In genomic region chr6:62286470-62286843, GRCh38 we compare ENCODE assay signal across 9 cellular contexts. TPM values are rescaled to one million over a fixed set of nuclear protein-coding genes. Genes with fewer than 3 reads are reported as not detected.
DNase-seq lines count a peak whose midpoint lies in the region; ATAC-seq and TF ChIP-seq lines count a peak whose summit lies in the region.
"Had no signal": no experiment of that assay in that cellular context is flagged by ENCODE, and none has a peak within 500 bp of the region (broad histone marks: within the 10 kb centered on the region; RNA-seq: fewer than 3 reads in every experiment).

No MANE protein-coding gene starts in this region.

- TF ChIP-seq CTCF in Caco-2 (IDR thresholded peaks at IDR 0.05; ENCODE audit: insufficient read depth in 1 of 2, low read depth in 1 of 2, low read length in 1 of 2, severe bottlenecking in 1 of 2, unreplicated experiment in 1 of 2): no peak
- no peak for TF ChIP-seq CTCF in foreskin fibroblast (IDR thresholded peaks at IDR 0.05; ENCODE audit: low read depth, low read length)
- TF ChIP-seq CTCF in osteocyte (IDR thresholded peaks at IDR 0.05): no peak
- TF ChIP-seq CTCF in SK-N-SH (IDR thresholded peaks at IDR 0.05): no peak

- POLR2A ChIA-PET in T-cell (lab: Charles Lee): no interaction called here
- POLR2A ChIA-PET in Caco-2 (lab: Charles Lee): no interaction called here
- POLR2A ChIA-PET in SK-N-SH (lab: Yijun Ruan, JAX): no interaction called here

- no peak overlapping the region for H2AFZ ChIP-seq in SK-N-SH (ENCODE audit: low read depth)

- H3K27ac Mint-ChIP-seq in T-cell (no peak overlapping the region), Caco-2 (ENCODE audit: unreplicated experiment) (no peak overlapping the region), osteocyte (ENCODE audit: unreplicated experiment) (no peak overlapping the region)

- ATAC-seq in GM21717 (IDR thresholded peaks at IDR 0.05; ENCODE audit: unreplicated experiment) (peak; percentile 3), T-cell (replicated peaks in 1 of 4) (no peak)

- H3K27ac ChIP-seq in mucosa of rectum (ENCODE audit: low read depth in 2 of 2, low read length in 2 of 2) (no peak overlapping the region), SK-N-SH (ENCODE audit: low read depth in 2 of 2, low read length in 1 of 2) (no peak overlapping the region)

- H3K79me2 ChIP-seq in SK-N-SH (ENCODE audit: insufficient read depth): no peaks in the 10 kb centered on the region

- no peaks in the 10 kb centered on the region for H3K27me3 ChIP-seq in mucosa of rectum (ENCODE audit: control insufficient read depth in 2 of 2, insufficient read depth in 2 of 2, low read length in 2 of 2)
- H3K27me3 ChIP-seq in Caco-2 (replicated peaks; ENCODE audit: control insufficient read depth, insufficient read depth, low read length): no peaks in the 10 kb centered on the region
- H3K27me3 ChIP-seq in SK-N-SH (ENCODE audit: insufficient read depth): no peaks in the 10 kb centered on the region

- H3K9me3 Mint-ChIP-seq in T-cell (peaks cover 0 to 5% (median 2%) of the 10 kb centered on the region in 3 donors), Caco-2 (ENCODE audit: unreplicated experiment) (no peaks in the 10 kb centered on the region), osteocyte (ENCODE audit: unreplicated experiment) (no peaks in the 10 kb centered on the region)

- TF ChIP-seq RAD21 in SK-N-SH (IDR thresholded peaks at IDR 0.05; ENCODE audit: low read length): no peak

- intact Hi-C loops in Caco-2 (cut with micrococcal nuclease; ENCODE audit: unreplicated experiment): no loop called here

- H3K36me3 ChIP-seq in mucosa of rectum (ENCODE audit: control insufficient read depth in 2 of 2, insufficient read depth in 2 of 2, low read length in 2 of 2) (no peaks in the 10 kb centered on the region), Caco-2 (ENCODE audit: control insufficient read depth, insufficient read depth, low read length) (no peaks in the 10 kb centered on the region), SK-N-SH (replicated peaks in 1 of 2; ENCODE audit: control insufficient read depth in 1 of 2, insufficient read depth in 2 of 2, low read length in 1 of 2) (no peaks in the 10 kb centered on the region)

- peaks cover 6 to 11% of the 10 kb centered on the region in 2 donors for H3K27me3 Mint-ChIP-seq in T-cell
- no peaks in the 10 kb centered on the region for H3K27me3 Mint-ChIP-seq in Caco-2 (ENCODE audit: insufficient read depth, unreplicated experiment)
- H3K27me3 Mint-ChIP-seq in osteocyte (ENCODE audit: unreplicated experiment): peaks cover 20% of the 10 kb centered on the region

- H3K36me3 Mint-ChIP-seq in T-cell (no peaks in the 10 kb centered on the region), Caco-2 (ENCODE audit: insufficient read depth, unreplicated experiment) (no peaks in the 10 kb centered on the region), osteocyte (ENCODE audit: unreplicated experiment) (no peaks in the 10 kb centered on the region)

- no peaks in the 10 kb centered on the region for H3K9me3 ChIP-seq in mucosa of rectum (ENCODE audit: control insufficient read depth in 2 of 2, low read length in 2 of 2)
- H3K9me3 ChIP-seq in Caco-2: no peaks in the 10 kb centered on the region
- no peaks in the 10 kb centered on the region for H3K9me3 ChIP-seq in SK-N-SH

- WGBS in SK-N-SH (ENCODE audit: low lambda C conversion rate): 19% methylated on average over 11 of the region's 13 CpGs

- no TSS peak for BruUV-seq in Caco-2 (replicated peaks; lab: Mats Ljungman, UMichigan)

- no peaks in the 10 kb centered on the region for H3K9me2 ChIP-seq in SK-N-SH

- CTCF ChIA-PET in T-cell (lab: Charles Lee) (no interaction called here), Caco-2 (lab: Charles Lee) (no interaction called here), SK-N-SH (lab: Yijun Ruan, JAX) (interaction anchor here (0.5 to 2.2 kb wide), 2 partner anchors 8 to 1807 kb away, joined by 3 to 7 read pairs; no protein-coding TSS in a partner anchor)

- H3K4me3 ChIP-seq in mucosa of rectum (ENCODE audit: low read length in 2 of 2) (peak overlapping the region; percentile 49 to 79), Caco-2 (ENCODE audit: low read depth, low read length) (no peak overlapping the region), foreskin fibroblast (ENCODE audit: low read depth in 1 of 2, low read length in 2 of 2) (no peak overlapping the region), SK-N-SH (ENCODE audit: low read depth in 2 of 2, low read length in 1 of 2) (no peak overlapping the region)

- peaks cover 0 to 2% of the 10 kb centered on the region in 2 donors for H3K4me1 ChIP-seq in mucosa of rectum (ENCODE audit: control insufficient read depth in 2 of 2, insufficient read depth in 2 of 2, low read length in 2 of 2)
- no peaks in the 10 kb centered on the region for H3K4me1 ChIP-seq in Caco-2
- H3K4me1 ChIP-seq in SK-N-SH (ENCODE audit: control insufficient read depth in 1 of 2, insufficient read depth in 2 of 2, low read depth in 1 of 2, low read length in 1 of 2): no peaks in the 10 kb centered on the region

- H3K4me3 Mint-ChIP-seq in T-cell (peak overlapping the region in 2 of 3 donors; percentile 27 to 67), Caco-2 (ENCODE audit: unreplicated experiment) (no peak overlapping the region), osteocyte (ENCODE audit: unreplicated experiment) (no peak overlapping the region)

- H4K20me1 ChIP-seq in SK-N-SH (ENCODE audit: insufficient read depth): no peaks in the 10 kb centered on the region

- H3F3A ChIP-seq in SK-N-SH (replicated peaks; ENCODE audit: insufficient read depth): no peaks in the 10 kb centered on the region

- H3K9ac ChIP-seq in mucosa of rectum (ENCODE audit: low read depth in 1 of 2, low read length in 2 of 2) (no peak overlapping the region), SK-N-SH (no peak overlapping the region)

- no peak for TF ChIP-seq EP300 in SK-N-SH (IDR thresholded peaks at IDR 0.05; ENCODE audit: borderline replicate concordance in 1 of 2, low read depth in 1 of 2, low read length in 1 of 2)

- H3K4me2 ChIP-seq in SK-N-SH: no peak overlapping the region

- H3K4me1 Mint-ChIP-seq in T-cell (no peaks in the 10 kb centered on the region), Caco-2 (ENCODE audit: low read depth, unreplicated experiment) (no peaks in the 10 kb centered on the region), osteocyte (ENCODE audit: unreplicated experiment) (peaks cover 5% of the 10 kb centered on the region)

- peak; percentile 90 for DNase-seq in DMS53 (lab: John Stamatoyannopoulos, UW)
- DNase-seq in T-cell: no peak
- DNase-seq in Caco-2: no peak
- DNase-seq in foreskin fibroblast: no peak
- DNase-seq in osteocyte (ENCODE audit: extremely low spot score, unreplicated experiment): no peak
- DNase-seq in SK-N-SH: no peak

TF ChIP-seq in SK-N-SH, 30 proteins besides CTCF, POLR2A, EP300 and RAD21 (continues in another document):
- no peak for TF ChIP-seq REST (IDR thresholded peaks at IDR 0.05; ENCODE audit: low read depth, low read length)
- no peak for TF ChIP-seq FOSL2 (IDR thresholded peaks at IDR 0.05; ENCODE audit: borderline replicate concordance, low read depth)
- no peak for TF ChIP-seq USF2 (IDR thresholded peaks at IDR 0.05; ENCODE audit: borderline replicate concordance, low read depth, low read length)
- TF ChIP-seq ZBTB33 (IDR thresholded peaks at IDR 0.05; ENCODE audit: borderline replicate concordance, low read depth): no peak

RNA-seq across cellular contexts. Expression of gene KHDRBS2, which starts 0.4 kb away (rescaled TPM):
- total RNA-seq in T-cell (under 1 TPM in 2 of 5 donors, not detected in 3; 0.18 to 0.49 TPM), Caco-2 (2022) (not detected in 2 replicates), osteocyte (not detected in 2 replicates)
- polyA plus RNA-seq in SK-N-SH (2012; rRNA removed): not detected in 2 replicates
- polyA plus RNA-seq in SK-N-SH (2012; cell fraction: cytosol; rRNA removed): not detected in 2 replicates
- polyA plus RNA-seq in SK-N-SH (2012; cell fraction: nucleus; rRNA removed): not detected in 2 replicates
- total RNA-seq: lung microvascular endothelial cell had no signal

Comparison
In these comparisons a context has a peak if more than half of its experiments do, and no peak if none do; other contexts are left out.
1. H3K4me3 Mint-ChIP-seq: peak in T-cell (2 of 3); none in Caco-2 (single experiment) and osteocyte (single experiment).
2. H3K4me3 ChIP-seq: peak in mucosa of rectum (2 of 2); none in Caco-2 (single experiment), foreskin fibroblast (0 of 2) and SK-N-SH (0 of 2).